2 cellular contexts compared by ENCODE assay signal in the genomic region with DNA sequence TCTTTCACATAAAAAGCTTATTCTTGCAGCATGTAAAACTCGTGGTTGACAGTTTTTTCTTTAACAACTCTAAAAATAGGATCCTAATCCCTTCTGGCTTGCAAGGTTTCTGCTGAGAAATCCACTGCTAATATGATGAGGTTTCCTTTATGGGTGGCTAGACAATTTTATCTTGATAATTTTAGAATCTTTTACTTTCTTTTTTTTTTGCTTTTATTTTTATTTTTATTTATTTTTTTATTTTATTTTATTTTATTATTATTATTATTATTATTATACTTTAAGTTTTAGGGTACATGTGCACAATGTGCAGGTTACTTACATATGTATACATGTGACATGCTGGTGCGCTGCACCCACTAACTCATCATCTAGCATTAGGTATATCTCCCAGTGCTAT. TPM values are rescaled to one million over a fixed set of nuclear protein-coding genes. Genes with fewer than 3 reads are reported as not detected.
"Had no signal": no experiment of that assay in that cellular context is flagged by ENCODE, and none has a peak within 500 bp of the region (broad histone marks: within the 10 kb centered on the region; RNA-seq: fewer than 3 reads in every experiment).

No MANE protein-coding gene starts in this region.

RNA-seq across cellular contexts. Expression of gene OR10J5, which starts 11.0 kb away (rescaled TPM):
- total RNA-seq: G401, GM12878 had no signal
